Comparison of ENCODE assay signal across 1 cellular context in genomic region chr19:57613941-57614743, GRCh38.
TF ChIP-seq lines count a peak whose summit lies in the region.

Gene ZNF134 (plus strand): TSS chr19:57614242. CDS start chr19:57619469, 5,227 bp downstream.

TF ChIP-seq in K562, 482 proteins besides CTCF, POLR2A, EP300 and RAD21 (continued from another document and continues in another):
- no peak for TF ChIP-seq THRA (IDR thresholded peaks at IDR 0.05)
- TF ChIP-seq BCLAF1 (IDR thresholded peaks at IDR 0.05; ENCODE audit: borderline replicate concordance in 1 of 2, control insufficient read depth in 1 of 2, low read depth in 2 of 2, low read length in 1 of 2), result no peak
- TF ChIP-seq ZNF24 (IDR thresholded peaks at IDR 0.05), result no peak
- TF ChIP-seq PATZ1 (CRISPR knock-in tag; IDR thresholded peaks at IDR 0.05; ENCODE audit: borderline replicate concordance), result no peak
- peak; percentile 26; the same call in 1 of the 2 replicates for TF ChIP-seq CREM (IDR thresholded peaks at IDR 0.05; ENCODE audit: low read depth)
- TF ChIP-seq MCM7 (IDR thresholded peaks at IDR 0.05), result no peak
- no peak for TF ChIP-seq HMG20A (CRISPR knock-in tag; conservative IDR thresholded peaks at IDR 0.05)
- TF ChIP-seq SMARCC2 (IDR thresholded peaks at IDR 0.05; ENCODE audit: low read depth), result no peak
- no peak for TF ChIP-seq CBX1 (IDR thresholded peaks at IDR 0.05; ENCODE audit: low read depth)
- no peak for TF ChIP-seq MCM2 (IDR thresholded peaks at IDR 0.05; ENCODE audit: low read depth)
- no peak for TF ChIP-seq TCF15 (CRISPR knock-in tag; IDR thresholded peaks at IDR 0.05)
- TF ChIP-seq E2F6 (IDR thresholded peaks at IDR 0.05; ENCODE audit: borderline replicate concordance in 1 of 2, extremely low read depth in 1 of 2, insufficient read depth in 1 of 2, insufficient read length in 1 of 2, low read depth in 1 of 2, low read length in 1 of 2, poor library complexity in 1 of 2, severe bottlenecking in 1 of 2), result peak; percentile 10 to 69
- no peak for TF ChIP-seq ZNF695 (CRISPR knock-in tag; IDR thresholded peaks at IDR 0.05)
- no peak for TF ChIP-seq PML (IDR thresholded peaks at IDR 0.05; ENCODE audit: low read length)
- TF ChIP-seq RBM25 (IDR thresholded peaks at IDR 0.05; ENCODE audit: low read depth, low read length, severe bottlenecking), result no peak
- no peak for TF ChIP-seq HSF4 (CRISPR knock-in tag; IDR thresholded peaks at IDR 0.05; ENCODE audit: borderline replicate concordance)
- TF ChIP-seq PHB (CRISPR knock-in tag; IDR thresholded peaks at IDR 0.05), result no peak; the same call in 1 of the 2 replicates
- no peak for TF ChIP-seq MAFF (IDR thresholded peaks at IDR 0.05; ENCODE audit: low read length)
- peak; percentile 45 for TF ChIP-seq PKNOX1 (IDR thresholded peaks at IDR 0.05)
- no peak for TF ChIP-seq ZNF512 (tag; IDR thresholded peaks at IDR 0.05)
- no peak for TF ChIP-seq CEBPG (CRISPR knock-in tag; IDR thresholded peaks at IDR 0.05)
- no peak for TF ChIP-seq CEBPG (tag; conservative IDR thresholded peaks at IDR 0.05 in 1 of 2, IDR thresholded peaks at IDR 0.05 in 1 of 2)
- no peak for TF ChIP-seq MECOM (CRISPR knock-in tag; IDR thresholded peaks at IDR 0.05)
- no peak for TF ChIP-seq ERF (CRISPR knock-in tag; IDR thresholded peaks at IDR 0.05)
- TF ChIP-seq FOXJ2 (tag; IDR thresholded peaks at IDR 0.05), result no peak
- no peak for TF ChIP-seq SRSF3 (IDR thresholded peaks at IDR 0.05; ENCODE audit: insufficient read depth, low read length)
- no peak for TF ChIP-seq ZNF280B (CRISPR knock-in tag; IDR thresholded peaks at IDR 0.05)
- TF ChIP-seq THAP7 (CRISPR knock-in tag; IDR thresholded peaks at IDR 0.05), result no peak
- TF ChIP-seq KAT7 (CRISPR knock-in tag; IDR thresholded peaks at IDR 0.05; ENCODE audit: borderline replicate concordance), result no peak
- no peak for TF ChIP-seq XRCC4 (IDR thresholded peaks at IDR 0.05; ENCODE audit: extremely low read depth, insufficient read depth, insufficient read length)
- no peak for TF ChIP-seq ZNF77 (CRISPR knock-in tag; IDR thresholded peaks at IDR 0.05)
- peak; percentile 77 for TF ChIP-seq CHD1 (IDR thresholded peaks at IDR 0.05; ENCODE audit: low read length)
- no peak for TF ChIP-seq ZNF583 (CRISPR knock-in tag; IDR thresholded peaks at IDR 0.05)
- TF ChIP-seq ILF3 (IDR thresholded peaks at IDR 0.05; ENCODE audit: borderline replicate concordance), result no peak
- TF ChIP-seq CBX3 (IDR thresholded peaks at IDR 0.05; ENCODE audit: borderline replicate concordance in 1 of 2, low read length in 2 of 2), result peak in 1 of 2 experiments; percentile 40; a peak in 1 of 3 replicates
- no peak for TF ChIP-seq PRMT5 (CRISPR knock-in tag; IDR thresholded peaks at IDR 0.05)
- TF ChIP-seq ELF4 (CRISPR knock-in tag; IDR thresholded peaks at IDR 0.05), result no peak
- TF ChIP-seq FUS (optimal IDR thresholded peaks at IDR 0.05; ENCODE audit: low read depth, low read length), result no peak
- TF ChIP-seq ZNF668 (CRISPR knock-in tag; IDR thresholded peaks at IDR 0.05), result no peak
- TF ChIP-seq MLLT1 (IDR thresholded peaks at IDR 0.05), result no peak
- TF ChIP-seq REST (CRISPR knock-in tag; IDR thresholded peaks at IDR 0.05; ENCODE audit: low read depth), result peak; percentile 50; the same call in 1 of the 2 replicates
- TF ChIP-seq ATF6 (CRISPR knock-in tag; IDR thresholded peaks at IDR 0.05), result no peak
- TF ChIP-seq KHSRP (IDR thresholded peaks at IDR 0.05), result no peak
- TF ChIP-seq ETS2 (tag; IDR thresholded peaks at IDR 0.05; ENCODE audit: borderline replicate concordance, poor library complexity, severe bottlenecking), result no peak
